In the genomic region with DNA sequence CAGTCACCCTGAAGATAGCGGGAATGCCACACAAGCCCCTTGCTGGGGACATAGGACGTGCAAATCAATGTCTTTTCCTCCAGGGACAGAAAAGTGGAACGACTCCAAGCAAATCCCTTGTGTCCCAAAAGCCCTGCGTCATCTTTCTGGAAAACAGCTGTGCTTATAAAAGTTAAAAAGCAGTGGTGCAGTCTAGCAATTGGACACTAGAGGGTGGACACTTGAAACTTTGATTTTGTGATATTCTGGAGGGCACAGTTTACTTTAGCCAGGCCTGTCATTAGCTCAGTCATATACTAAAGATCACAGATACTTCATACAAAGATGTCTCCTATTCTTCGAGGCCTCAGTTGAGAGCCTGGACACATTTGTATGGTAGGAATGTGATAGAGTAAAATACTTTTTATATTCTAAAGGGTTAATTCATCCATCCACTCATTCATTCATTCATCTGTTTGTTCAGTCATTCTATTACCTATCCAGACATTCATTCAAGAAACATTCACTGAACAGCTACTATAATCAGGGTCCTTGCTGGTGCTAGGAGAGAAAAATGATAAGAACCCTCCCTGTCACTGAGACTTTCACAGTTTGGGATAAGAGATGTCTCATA, we compare ENCODE assay signal across 1 cellular context.
TF ChIP-seq lines count a peak whose summit lies in the region.

No MANE protein-coding gene starts in this region.

TF ChIP-seq in H1, 55 proteins besides CTCF, POLR2A, EP300 and RAD21 (continued from another document):
- TF ChIP-seq, protein P1, sequence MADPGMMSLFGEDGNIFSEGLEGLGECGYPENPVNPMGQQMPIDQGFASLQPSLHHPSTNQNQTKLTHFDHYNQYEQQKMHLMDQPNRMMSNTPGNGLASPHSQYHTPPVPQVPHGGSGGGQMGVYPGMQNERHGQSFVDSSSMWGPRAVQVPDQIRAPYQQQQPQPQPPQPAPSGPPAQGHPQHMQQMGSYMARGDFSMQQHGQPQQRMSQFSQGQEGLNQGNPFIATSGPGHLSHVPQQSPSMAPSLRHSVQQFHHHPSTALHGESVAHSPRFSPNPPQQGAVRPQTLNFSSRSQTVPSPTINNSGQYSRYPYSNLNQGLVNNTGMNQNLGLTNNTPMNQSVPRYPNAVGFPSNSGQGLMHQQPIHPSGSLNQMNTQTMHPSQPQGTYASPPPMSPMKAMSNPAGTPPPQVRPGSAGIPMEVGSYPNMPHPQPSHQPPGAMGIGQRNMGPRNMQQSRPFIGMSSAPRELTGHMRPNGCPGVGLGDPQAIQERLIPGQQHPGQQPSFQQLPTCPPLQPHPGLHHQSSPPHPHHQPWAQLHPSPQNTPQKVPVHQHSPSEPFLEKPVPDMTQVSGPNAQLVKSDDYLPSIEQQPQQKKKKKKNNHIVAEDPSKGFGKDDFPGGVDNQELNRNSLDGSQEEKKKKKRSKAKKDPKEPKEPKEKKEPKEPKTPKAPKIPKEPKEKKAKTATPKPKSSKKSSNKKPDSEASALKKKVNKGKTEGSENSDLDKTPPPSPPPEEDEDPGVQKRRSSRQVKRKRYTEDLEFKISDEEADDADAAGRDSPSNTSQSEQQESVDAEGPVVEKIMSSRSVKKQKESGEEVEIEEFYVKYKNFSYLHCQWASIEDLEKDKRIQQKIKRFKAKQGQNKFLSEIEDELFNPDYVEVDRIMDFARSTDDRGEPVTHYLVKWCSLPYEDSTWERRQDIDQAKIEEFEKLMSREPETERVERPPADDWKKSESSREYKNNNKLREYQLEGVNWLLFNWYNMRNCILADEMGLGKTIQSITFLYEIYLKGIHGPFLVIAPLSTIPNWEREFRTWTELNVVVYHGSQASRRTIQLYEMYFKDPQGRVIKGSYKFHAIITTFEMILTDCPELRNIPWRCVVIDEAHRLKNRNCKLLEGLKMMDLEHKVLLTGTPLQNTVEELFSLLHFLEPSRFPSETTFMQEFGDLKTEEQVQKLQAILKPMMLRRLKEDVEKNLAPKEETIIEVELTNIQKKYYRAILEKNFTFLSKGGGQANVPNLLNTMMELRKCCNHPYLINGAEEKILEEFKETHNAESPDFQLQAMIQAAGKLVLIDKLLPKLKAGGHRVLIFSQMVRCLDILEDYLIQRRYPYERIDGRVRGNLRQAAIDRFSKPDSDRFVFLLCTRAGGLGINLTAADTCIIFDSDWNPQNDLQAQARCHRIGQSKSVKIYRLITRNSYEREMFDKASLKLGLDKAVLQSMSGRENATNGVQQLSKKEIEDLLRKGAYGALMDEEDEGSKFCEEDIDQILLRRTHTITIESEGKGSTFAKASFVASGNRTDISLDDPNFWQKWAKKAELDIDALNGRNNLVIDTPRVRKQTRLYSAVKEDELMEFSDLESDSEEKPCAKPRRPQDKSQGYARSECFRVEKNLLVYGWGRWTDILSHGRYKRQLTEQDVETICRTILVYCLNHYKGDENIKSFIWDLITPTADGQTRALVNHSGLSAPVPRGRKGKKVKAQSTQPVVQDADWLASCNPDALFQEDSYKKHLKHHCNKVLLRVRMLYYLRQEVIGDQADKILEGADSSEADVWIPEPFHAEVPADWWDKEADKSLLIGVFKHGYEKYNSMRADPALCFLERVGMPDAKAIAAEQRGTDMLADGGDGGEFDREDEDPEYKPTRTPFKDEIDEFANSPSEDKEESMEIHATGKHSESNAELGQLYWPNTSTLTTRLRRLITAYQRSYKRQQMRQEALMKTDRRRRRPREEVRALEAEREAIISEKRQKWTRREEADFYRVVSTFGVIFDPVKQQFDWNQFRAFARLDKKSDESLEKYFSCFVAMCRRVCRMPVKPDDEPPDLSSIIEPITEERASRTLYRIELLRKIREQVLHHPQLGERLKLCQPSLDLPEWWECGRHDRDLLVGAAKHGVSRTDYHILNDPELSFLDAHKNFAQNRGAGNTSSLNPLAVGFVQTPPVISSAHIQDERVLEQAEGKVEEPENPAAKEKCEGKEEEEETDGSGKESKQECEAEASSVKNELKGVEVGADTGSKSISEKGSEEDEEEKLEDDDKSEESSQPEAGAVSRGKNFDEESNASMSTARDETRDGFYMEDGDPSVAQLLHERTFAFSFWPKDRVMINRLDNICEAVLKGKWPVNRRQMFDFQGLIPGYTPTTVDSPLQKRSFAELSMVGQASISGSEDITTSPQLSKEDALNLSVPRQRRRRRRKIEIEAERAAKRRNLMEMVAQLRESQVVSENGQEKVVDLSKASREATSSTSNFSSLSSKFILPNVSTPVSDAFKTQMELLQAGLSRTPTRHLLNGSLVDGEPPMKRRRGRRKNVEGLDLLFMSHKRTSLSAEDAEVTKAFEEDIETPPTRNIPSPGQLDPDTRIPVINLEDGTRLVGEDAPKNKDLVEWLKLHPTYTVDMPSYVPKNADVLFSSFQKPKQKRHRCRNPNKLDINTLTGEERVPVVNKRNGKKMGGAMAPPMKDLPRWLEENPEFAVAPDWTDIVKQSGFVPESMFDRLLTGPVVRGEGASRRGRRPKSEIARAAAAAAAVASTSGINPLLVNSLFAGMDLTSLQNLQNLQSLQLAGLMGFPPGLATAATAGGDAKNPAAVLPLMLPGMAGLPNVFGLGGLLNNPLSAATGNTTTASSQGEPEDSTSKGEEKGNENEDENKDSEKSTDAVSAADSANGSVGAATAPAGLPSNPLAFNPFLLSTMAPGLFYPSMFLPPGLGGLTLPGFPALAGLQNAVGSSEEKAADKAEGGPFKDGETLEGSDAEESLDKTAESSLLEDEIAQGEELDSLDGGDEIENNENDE (IDR thresholded peaks at IDR 0.05; ENCODE audit: insufficient replicate concordance, low read length) = no peak
- TF ChIP-seq SP2 (IDR thresholded peaks at IDR 0.05; ENCODE audit: low read length) = no peak
- TF ChIP-seq TBP (IDR thresholded peaks at IDR 0.05; ENCODE audit: low read depth, low read length) = no peak
- no peak for TF ChIP-seq CBX8 (IDR thresholded peaks at IDR 0.05; ENCODE audit: borderline replicate concordance, low read depth, low read length)
- TF ChIP-seq KDM1A (IDR thresholded peaks at IDR 0.05; ENCODE audit: borderline replicate concordance, low read length) = no peak
- TF ChIP-seq BCL11A (IDR thresholded peaks at IDR 0.05; ENCODE audit: low read depth in 2 of 2, low read length in 2 of 2) = no peak
- no peak for TF ChIP-seq TCF12 (IDR thresholded peaks at IDR 0.05; ENCODE audit: low read depth, low read length)
